Comparison of ENCODE assay signal across 20 cellular contexts in genomic region chr18:31030574-31031278, GRCh38. TPM values are rescaled to one million over a fixed set of nuclear protein-coding genes. Genes with fewer than 3 reads are reported as not detected.
"Had no signal": no experiment of that assay in that cellular context is flagged by ENCODE, and none has a peak within 500 bp of the region (broad histone marks: within the 10 kb centered on the region; RNA-seq: fewer than 3 reads in every experiment).

No MANE protein-coding gene starts in this region.

- H3K9me3 ChIP-seq: prostate gland, thyroid gland, upper lobe of right lung had no signal

- H3K4me3 ChIP-seq: heart right ventricle, lung, prostate gland, thyroid gland, upper lobe of right lung had no signal

- H3K27me3 ChIP-seq: thyroid gland, upper lobe of right lung had no signal

- DNase-seq: activated CD4-positive, alpha-beta T cell treated with anti-CD3 and anti-CD28 coated beads for 1 hour; activated CD4-positive, alpha-beta T cell treated with anti-CD3 and anti-CD28 coated beads, Interleukin-2, amount 50 U/mL, for 1 hour; activated CD8-positive, alpha-beta T cell treated with anti-CD3 and anti-CD28 coated beads, Interleukin-2, amount 10 ng/mL, durations not matched to agents 7 days and 5 days; activated gamma-delta T cell; activated naive CD4-positive, alpha-beta T cell treated with anti-CD3 and anti-CD28 coated beads, Interleukin-2, amount 50 U/mL, for 16 hours; activated naive CD8-positive, alpha-beta T cell treated with anti-CD3 and anti-CD28 coated beads, Interleukin-2, amount 50 U/mL, for 24 hours; aorta; heart right ventricle; kidney; midbrain; stimulated activated CD4-positive, alpha-beta T cell treated with anti-CD3 and anti-CD28 coated beads, Interleukin-4, amount 100 ng/mL, for 24 hours; stimulated activated naive CD4-positive, alpha-beta T cell treated with Interleukin-2 at 50 U/mL for 16 hours; thyroid gland; upper lobe of right lung had no signal

- ATAC-seq: activated CD8-positive, alpha-beta T cell treated with anti-CD3 and anti-CD28 coated beads, Interleukin-2, amount 10 ng/mL, durations not matched to agents 7 days and 5 days; activated naive CD8-positive, alpha-beta T cell treated with anti-CD3 and anti-CD28 coated beads, Interleukin-2, amount 50 U/mL, for 24 hours; heart right ventricle; left lobe of liver; natural killer cell treated with Interleukin-12 subunit alpha and Interleukin-12 subunit beta and Interleukin-15 and Interleukin-18, amount 100 ng/mL, for 72 hours; upper lobe of right lung had no signal

- H3K36me3 ChIP-seq: heart right ventricle, prostate gland, thyroid gland, upper lobe of right lung had no signal

- H3K4me1 ChIP-seq: heart right ventricle, prostate gland, thyroid gland, upper lobe of right lung had no signal

- H3K27ac ChIP-seq: heart right ventricle, prostate gland, thyroid gland, upper lobe of right lung had no signal

RNA-seq across cellular contexts. Expression of gene DSC3, which starts 11.8 kb away (rescaled TPM):
- total RNA-seq: activated CD8-positive, alpha-beta T cell treated with anti-CD3 and anti-CD28 coated beads, Interleukin-2, amount 10 ng/mL, durations not matched to agents 7 days and 5 days; activated T-helper 1 cell treated with anti-CD3 and anti-CD28 coated beads, Interleukin-12 subunit alpha, Interleukin-12 subunit beta, Interleukin-2, Interleukin-4 antibody, amounts not matched to agents 30 ng/mL and 10 ng/mL and 1 ng/mL, durations not matched to agents 14 hours and 24 hours and 36 hours; kidney; natural killer cell treated with Interleukin-12 subunit alpha and Interleukin-12 subunit beta and Interleukin-15 and Interleukin-18, amount 100 ng/mL, for 72 hours; T-helper 2 cell treated with Interferon-gamma antibody and Interleukin-4, amounts not matched to agents 100 ng/mL and 5 ng/mL, for 36 hours had no signal
